In genomic region chr2:38440655-38441054, GRCh38 we compare ENCODE assay signal across 1 cellular context.
A peak's percentile ranks its signal among the peaks of the same experiment; 100 is the strongest.
TF ChIP-seq lines count a peak whose summit lies in the region.

No MANE protein-coding gene starts in this region.

TF ChIP-seq in HEK293, 187 proteins besides CTCF, POLR2A, EP300 and RAD21 (continued from another document):
- TF ChIP-seq ZNF202 (tag by site-specific recombination; IDR thresholded peaks at IDR 0.05; ENCODE audit: borderline replicate concordance): no peak
- TF ChIP-seq ZNF223 (tag by site-specific recombination; IDR thresholded peaks at IDR 0.05): no peak
- peak; percentile 91 for TF ChIP-seq ZNF18 (tag by site-specific recombination; IDR thresholded peaks at IDR 0.05)
- TF ChIP-seq ZNF112 (tag by site-specific recombination; IDR thresholded peaks at IDR 0.05): no peak
- TF ChIP-seq ZNF654 (tag by site-specific recombination; IDR thresholded peaks at IDR 0.05; ENCODE audit: low read depth): no peak
- TF ChIP-seq ZNF529 (tag by site-specific recombination; IDR thresholded peaks at IDR 0.05; ENCODE audit: insufficient replicate concordance): no peak
- TF ChIP-seq HOXD13 (CRISPR knock-in tag; IDR thresholded peaks at IDR 0.05; ENCODE audit: borderline replicate concordance): no peak
- TF ChIP-seq, protein P1, sequence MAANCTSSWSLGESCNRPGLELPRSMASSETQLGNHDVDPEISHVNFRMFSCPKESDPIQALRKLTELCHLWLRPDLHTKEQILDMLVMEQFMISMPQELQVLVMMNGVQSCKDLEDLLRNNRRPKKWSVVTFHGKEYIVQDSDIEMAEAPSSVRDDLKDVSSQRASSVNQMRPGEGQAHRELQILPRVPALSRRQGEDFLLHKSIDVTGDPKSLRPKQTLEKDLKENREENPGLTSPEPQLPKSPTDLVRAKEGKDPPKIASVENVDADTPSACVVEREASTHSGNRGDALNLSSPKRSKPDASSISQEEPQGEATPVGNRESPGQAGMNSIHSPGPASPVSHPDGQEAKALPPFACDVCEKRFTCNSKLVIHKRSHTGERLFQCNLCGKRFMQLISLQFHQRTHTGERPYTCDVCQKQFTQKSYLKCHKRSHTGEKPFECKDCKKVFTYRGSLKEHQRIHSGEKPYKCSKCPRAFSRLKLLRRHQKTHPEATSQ (tag by site-specific recombination; IDR thresholded peaks at IDR 0.05): no peak
- no peak for TF ChIP-seq ZNF133 (tag by site-specific recombination; IDR thresholded peaks at IDR 0.05)
